Comparison of ENCODE assay signal across 12 cellular contexts in genomic region chr1:93433407-93433961, GRCh38. TPM values are rescaled to one million over a fixed set of nuclear protein-coding genes. Genes with fewer than 3 reads are reported as not detected.
A peak's percentile ranks its signal among the peaks of the same experiment; 100 is the strongest.
DNase-seq lines count a peak whose midpoint lies in the region; ATAC-seq, FAIRE-seq and TF ChIP-seq lines count a peak whose summit lies in the region.
"Had no signal": no experiment of that assay in that cellular context is flagged by ENCODE, and none has a peak within 500 bp of the region (broad histone marks: within the 10 kb centered on the region; RNA-seq: fewer than 3 reads in every experiment).

No MANE protein-coding gene starts in this region.

- H3K4me3 ChIP-seq in BLaER1 (0 out of 2 replicates have a peak overlapping the region, but pooled peaks have one; percentile 3), H1 (ENCODE audit: extremely low read depth in 1 of 4, insufficient read depth in 2 of 4, low read depth in 3 of 4, low read length in 4 of 4) (no peak overlapping the region), lower lobe of right lung (no peak overlapping the region)
- H3K4me3 ChIP-seq: coronary artery had no signal

- H3K18ac ChIP-seq in H1 (ENCODE audit: extremely low read depth, low read length) = no peak overlapping the region

- 0 out of 2 replicates have a peak overlapping the region, but pooled peaks have one; percentile 31 for H2BK12ac ChIP-seq in H1 (ENCODE audit: low read depth, low read length)

- no peak overlapping the region for H3K14ac ChIP-seq in H1 (ENCODE audit: insufficient read length)

- H3K4ac ChIP-seq in H1 (replicated peaks; ENCODE audit: insufficient read length, low read depth, low read length) = no peak overlapping the region

- H3K36me3 ChIP-seq in BLaER1 (no peaks in the 10 kb centered on the region), H1 (ENCODE audit: control insufficient read depth in 2 of 4, insufficient read depth in 4 of 4, low read length in 3 of 4) (no peaks in the 10 kb centered on the region; a peak in 1 of 8 replicates), lower lobe of right lung (no peaks in the 10 kb centered on the region)

- 0 out of 2 replicates have a peak, but pooled peaks cover 7% of the 10 kb centered on the region for H3K4me1 ChIP-seq in BLaER1
- no peaks in the 10 kb centered on the region; a peak in 1 of 7 replicates for H3K4me1 ChIP-seq in H1 (replicated peaks in 1 of 4; ENCODE audit: control insufficient read depth in 3 of 4, insufficient read depth in 4 of 4, low read length in 3 of 4)
- no peaks in the 10 kb centered on the region for H3K4me1 ChIP-seq in lower lobe of right lung

- no peak for TF ChIP-seq EP300 in H1 (IDR thresholded peaks at IDR 0.05; ENCODE audit: borderline replicate concordance in 1 of 2, low read depth in 2 of 2, low read length in 2 of 2)

- no peak overlapping the region for H3K23ac ChIP-seq in H1 (ENCODE audit: insufficient read length)

- no peaks in the 10 kb centered on the region for H3K79me1 ChIP-seq in H1 (ENCODE audit: low read depth, low read length)

- no peak overlapping the region for H2BK15ac ChIP-seq in H1 (ENCODE audit: low read length)

- no peak overlapping the region for H3K56ac ChIP-seq in H1 (replicated peaks; ENCODE audit: insufficient read length, low read depth, low read length)

- H3K9me3 ChIP-seq in BLaER1 (peaks cover 22% of the 10 kb centered on the region), H1 (ENCODE audit: insufficient read depth in 2 of 2, low read depth in 1 of 2, low read length in 1 of 2) (peaks cover 15 to 20% of the 10 kb centered on the region in 2 experiments; a peak in 3 of 4 replicates), lower lobe of right lung (no peaks in the 10 kb centered on the region)

- H4K20me1 ChIP-seq in BLaER1 (no peaks in the 10 kb centered on the region), H1 (replicated peaks in 1 of 2; ENCODE audit: control insufficient read depth in 1 of 2, insufficient read depth in 2 of 2, low read length in 2 of 2) (no peaks in the 10 kb centered on the region)

- WGBS in H1 (ENCODE audit: extremely low coverage in 1 of 2, insufficient coverage in 1 of 2, insufficient read length in 1 of 2, insufficient replicate concordance in 2 of 2, low coverage in 1 of 2, low lambda C conversion rate in 2 of 2, missing lambda C conversion rate in 1 of 2), 2 experiments = 85% methylated on average over 4 of the region's 5 CpGs; no CpG with 5 or more reads in 1 of the 2 experiments

- no peak overlapping the region for H4K91ac ChIP-seq in H1 (replicated peaks; ENCODE audit: insufficient read length, low read length)

- no peak overlapping the region for H2BK5ac ChIP-seq in H1 (ENCODE audit: low read depth, low read length)

- intact Hi-C loops in lower lobe of right lung (cut with DNase I) = no loop called here

- no peaks in the 10 kb centered on the region for H3K23me2 ChIP-seq in H1 (ENCODE audit: low read depth, low read length)

- TF ChIP-seq CTCF in H1 (IDR thresholded peaks at IDR 0.05; ENCODE audit: control extremely low read depth in 1 of 3, insufficient read depth in 1 of 3, low read depth in 1 of 3, low read length in 3 of 3) = peak; percentile 15 to 53 (median 51); a peak in 3 of 4 replicates
- peak; percentile 31 for TF ChIP-seq CTCF in lower lobe of right lung (IDR thresholded peaks at IDR 0.05)

- H3K9ac ChIP-seq in BLaER1 = no peak overlapping the region
- no peak overlapping the region for H3K9ac ChIP-seq in H1 (replicated peaks in 1 of 4; ENCODE audit: extremely low read depth in 1 of 4, low read depth in 3 of 4, low read length in 3 of 4)

- no peaks in the 10 kb centered on the region for H3K79me2 ChIP-seq in H1 (ENCODE audit: control insufficient read depth in 1 of 2, insufficient read depth in 2 of 2, low read length in 2 of 2)

- peak in 1 of 2 experiments; percentile 38; a peak in 2 of 4 replicates for TF ChIP-seq RAD21 in H1 (IDR thresholded peaks at IDR 0.05 in 1 of 2, conservative IDR thresholded peaks at IDR 0.05 in 1 of 2; ENCODE audit: low read depth in 2 of 2, low read length in 2 of 2)

- H3K4me2 ChIP-seq in BLaER1 (no peak overlapping the region), H1 (ENCODE audit: insufficient read depth in 1 of 2, low read depth in 2 of 2, low read length in 2 of 2) (no peak overlapping the region)

- DNase-seq in HT-29 (ENCODE audit: low spot score) (peak; percentile 48), H1 (ENCODE audit: low read depth in 1 of 2, low spot score in 2 of 2) (peak in 1 of 2 experiments; percentile 50), lower lobe of right lung (no peak), SKM-1 treated with dmso at 0.1 percent for 144 hours (lab: John Stamatoyannopoulos, UW; ENCODE audit: unreplicated experiment) (no peak)
- no peak for DNase-seq in activated CD8-positive, alpha-beta memory T cell treated with anti-CD3 and anti-CD28 coated beads, Interleukin-2, amount 50 U/mL, for 48 hours
- DNase-seq in activated naive CD4-positive, alpha-beta T cell treated with anti-CD3 and anti-CD28 coated beads, Interleukin-2, amount 50 U/mL, for 72 hours (ENCODE audit: low spot score in 2 of 2) = no peak
- DNase-seq: activated naive CD4-positive, alpha-beta T cell; naive thymus-derived CD4-positive, alpha-beta T cell; stimulated activated CD4-positive, alpha-beta T cell treated with anti-CD3 and anti-CD28 coated beads, Interleukin-15, amount 100 ng/mL, for 24 hours had no signal

- H3K27ac ChIP-seq in BLaER1 (no peak overlapping the region), H1 (ENCODE audit: low read depth, low read length) (no peak overlapping the region), lower lobe of right lung (no peak overlapping the region)
- H3K27ac ChIP-seq: coronary artery had no signal

- no peak overlapping the region for H4K8ac ChIP-seq in H1 (ENCODE audit: extremely low read depth, insufficient read depth, low read length)

- no peaks in the 10 kb centered on the region for H3K9me3 Mint-ChIP-seq in activated naive CD4-positive, alpha-beta T cell treated with anti-CD3 and anti-CD28 coated beads, Interleukin-2, amount 50 U/mL, for 72 hours

- H3K27me3 ChIP-seq in BLaER1 = no peaks in the 10 kb centered on the region
- H3K27me3 ChIP-seq in H1 (replicated peaks in 1 of 4; ENCODE audit: control insufficient read depth in 3 of 4, extremely low read depth in 1 of 4, insufficient read depth in 3 of 4, low read length in 3 of 4) = no peaks in the 10 kb centered on the region; a peak in 1 of 7 replicates
- no peaks in the 10 kb centered on the region for H3K27me3 ChIP-seq in lower lobe of right lung (ENCODE audit: low read depth)

- H3K36me3 Mint-ChIP-seq in activated naive CD4-positive, alpha-beta T cell treated with anti-CD3 and anti-CD28 coated beads, Interleukin-2, amount 50 U/mL, for 72 hours = no peaks in the 10 kb centered on the region
- H3K36me3 Mint-ChIP-seq: naive thymus-derived CD4-positive, alpha-beta T cell had no signal

- no peak overlapping the region for H2BK120ac ChIP-seq in H1 (replicated peaks; ENCODE audit: low read depth, low read length)

- CTCF ChIA-PET in H1 (lab: Charles Lee; ENCODE audit: partially characterized antibody) = interaction anchor here (0.7 to 2.3 kb wide), 14 partner anchors 12 to 416 kb away, joined by 3 to 9 read pairs (median 4); no protein-coding TSS in a partner anchor

- no peak overlapping the region for H4K5ac ChIP-seq in H1 (ENCODE audit: insufficient read length, low read depth, low read length)

- H2AFZ ChIP-seq in H1 (ENCODE audit: low read length) = no peak overlapping the region

- no peak overlapping the region for H2BK20ac ChIP-seq in H1 (ENCODE audit: low read length)

- TF ChIP-seq POLR2A in H1 (IDR thresholded peaks at IDR 0.05; ENCODE audit: control extremely low read depth in 1 of 2, low read depth in 2 of 2, low read length in 2 of 2) = no peak

- POLR2A ChIA-PET in H1 (lab: Charles Lee; ENCODE audit: partially characterized antibody) = interaction anchor here (1.4 to 2.4 kb wide), 3 partner anchors 12 to 93 kb away, joined by 3 to 12 read pairs (median 5); partner anchors contain the start of gene FNBP1L

- no peak overlapping the region for H2AK5ac ChIP-seq in H1 (ENCODE audit: low read depth, low read length)

- H3K27ac Mint-ChIP-seq in activated naive CD4-positive, alpha-beta T cell treated with anti-CD3 and anti-CD28 coated beads, Interleukin-2, amount 50 U/mL, for 72 hours = no peak overlapping the region
- H3K27ac Mint-ChIP-seq: naive thymus-derived CD4-positive, alpha-beta T cell had no signal

- ATAC-seq in lower lobe of right lung = peak; percentile 74 to 80
- no peak for ATAC-seq in GM19397 (IDR thresholded peaks at IDR 0.05; ENCODE audit: unreplicated experiment)
- ATAC-seq in activated naive CD4-positive, alpha-beta T cell treated with anti-CD3 and anti-CD28 coated beads, Interleukin-2, amount 50 U/mL, for 72 hours = no peak
- ATAC-seq: naive thymus-derived CD4-positive, alpha-beta T cell had no signal

- no peak for FAIRE-seq in H1 (lab: Jason Lieb, UNC)

TF ChIP-seq in H1, 55 proteins besides CTCF, POLR2A, EP300 and RAD21:
- no peak for TF ChIP-seq TAF1 (IDR thresholded peaks at IDR 0.05; ENCODE audit: low read depth, low read length)
TF ChIP-seq in H1: peak in this region for 0.

RNA-seq across cellular contexts. Expression of gene FNBP1L, which starts 14.4 kb away (rescaled TPM):
- 13.9 and 15.1 TPM in 2 replicates for total RNA-seq in HT-29 (2014; rRNA removed; shearing (Covaris generic))
- 94.2 and 95.9 TPM in 2 replicates for total RNA-seq in H1 (2021; fragmentation: NEBNext Ultra II Directional; extraction: Animal tissue kit (Norgen Biotek cat#: 25700))
- polyA plus RNA-seq in H1 (2011; rRNA removed) = 25.4 and 48.9 TPM in 2 replicates
- polyA plus RNA-seq in H1 (2011; cell fraction: cytosol; rRNA removed) = 49.1 TPM
- polyA plus RNA-seq in H1 (2011; cell fraction: nucleus; rRNA removed) = 20.3 TPM
- 43.6 to 76.2 TPM (median 52.6 TPM) in 4 replicates for polyA plus RNA-seq in H1 (2012, experiment 1 of 2)
- 4.1 TPM for polyA plus RNA-seq in H1 (2012, experiment 2 of 2)
- 60.8 TPM for polyA plus RNA-seq in H1 (2013, experiment 1 of 2)
- 60.3 TPM for polyA plus RNA-seq in H1 (2013, experiment 2 of 2)
- polyA minus RNA-seq in H1 (2011; rRNA and poly(A)+ RNA removed) = 69.1 and 75.1 TPM in 2 replicates
- polyA minus RNA-seq in H1 (2011; cell fraction: cytosol; rRNA and poly(A)+ RNA removed) = 44.2 TPM
- 97.4 TPM for polyA minus RNA-seq in H1 (2011; cell fraction: nucleus; rRNA and poly(A)+ RNA removed)
- total RNA-seq in lower lobe of right lung = 40.6 TPM
- under 1 TPM; 0.36 to 0.86 TPM for total RNA-seq in activated naive CD4-positive, alpha-beta T cell treated with anti-CD3 and anti-CD28 coated beads, Interleukin-2, amount 50 U/mL, for 72 hours

Comparison
In these comparisons a context has a peak if more than half of its experiments do, and no peak if none do; other contexts are left out.
1. ATAC-seq: peak in lower lobe of right lung (2 of 2); none in GM19397 (single experiment) and activated naive CD4-positive, alpha-beta T cell treated with anti-CD3 and anti-CD28 coated beads, Interleukin-2, amount 50 U/mL, for 72 hours (0 of 2).